ENCODE assay signal across 14 cellular contexts in the genomic region with DNA sequence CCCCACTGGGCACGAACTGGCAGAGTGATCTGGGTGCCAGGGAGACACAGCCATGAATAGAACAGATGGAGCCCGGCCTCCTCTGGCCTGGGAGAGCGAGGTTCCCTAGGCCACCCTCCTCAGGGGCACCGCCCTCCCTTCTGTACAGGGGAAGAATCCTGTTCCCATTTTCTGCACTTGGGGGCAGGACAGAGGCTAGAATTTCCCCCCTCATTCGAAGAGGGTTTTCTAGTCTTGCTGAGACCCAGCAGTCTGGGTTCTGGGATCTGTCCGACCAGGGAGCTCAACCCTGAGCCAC. TPM values are rescaled to one million over a fixed set of nuclear protein-coding genes. Genes with fewer than 3 reads are reported as not detected.
DNase-seq lines count a peak whose midpoint lies in the region; ATAC-seq and TF ChIP-seq lines count a peak whose summit lies in the region.
"Had no signal": no experiment of that assay in that cellular context is flagged by ENCODE, and none has a peak within 500 bp of the region (broad histone marks: within the 10 kb centered on the region; RNA-seq: fewer than 3 reads in every experiment).

No MANE protein-coding gene starts in this region.

- WGBS in trophoblast cell (ENCODE audit: extremely low coverage, insufficient coverage, insufficient read length), result no CpG with 5 or more reads among the region's 6 CpGs

- H2AFZ ChIP-seq in trophoblast cell (ENCODE audit: insufficient read depth, low read length, poor library complexity), result no peak overlapping the region

- H4K8ac ChIP-seq in trophoblast cell (ENCODE audit: low read depth, low read length), result no peak overlapping the region

- H3K27ac ChIP-seq in right atrium auricular region (no peak overlapping the region), RWPE1 (0 out of 2 replicates have a peak overlapping the region, but pooled peaks have one; percentile 5), trophoblast cell (ENCODE audit: low read depth, low read length) (no peak overlapping the region), upper lobe of right lung (no peak overlapping the region)
- H3K27ac ChIP-seq: BLaER1 treated with 17β-estradiol and CSF1 and Interleukin-3, amounts not matched to agents 10 nM and 100 nM had no signal

- no peak overlapping the region for H3K27ac Mint-ChIP-seq in activated CD8-positive, alpha-beta T cell treated with anti-CD3 and anti-CD28 coated beads for 36 hours
- H3K27ac Mint-ChIP-seq: CD4-positive, CD25-positive, alpha-beta regulatory T cell had no signal

- no peak overlapping the region for H3K18ac ChIP-seq in trophoblast cell (ENCODE audit: low read length)

- peaks cover 3% of the 10 kb centered on the region for H3K79me1 ChIP-seq in trophoblast cell (ENCODE audit: low read length)

- H2AK5ac ChIP-seq in trophoblast cell (ENCODE audit: low read length), result no peak overlapping the region

- H4K12ac ChIP-seq in trophoblast cell (ENCODE audit: low read depth, low read length), result no peak overlapping the region

- H3K79me2 ChIP-seq in trophoblast cell (ENCODE audit: control insufficient read depth, insufficient read depth, low read length, poor library complexity), result no peaks in the 10 kb centered on the region

- H3K4me2 ChIP-seq in trophoblast cell (ENCODE audit: low read length), result no peak overlapping the region
- H3K4me2 ChIP-seq: BLaER1 treated with 17β-estradiol and CSF1 and Interleukin-3, amounts not matched to agents 10 nM and 100 nM had no signal

- H3K36me3 ChIP-seq in right atrium auricular region (no peaks in the 10 kb centered on the region), trophoblast cell (ENCODE audit: control insufficient read depth in 1 of 2, insufficient read depth in 2 of 2, low read length in 2 of 2) (peaks cover 70 to 73% of the 10 kb centered on the region in 2 experiments), upper lobe of right lung (no peaks in the 10 kb centered on the region)

- no peak for ATAC-seq in Right ventricle myocardium inferior
- no peak for ATAC-seq in upper lobe of right lung
- no peak for ATAC-seq in activated CD8-positive, alpha-beta T cell treated with anti-CD3 and anti-CD28 coated beads for 36 hours

- H3K4ac ChIP-seq in trophoblast cell (ENCODE audit: low read depth, low read length), result no peak overlapping the region

- H3K27me3 ChIP-seq in right atrium auricular region, result no peaks in the 10 kb centered on the region
- no peaks in the 10 kb centered on the region for H3K27me3 ChIP-seq in trophoblast cell (ENCODE audit: insufficient read depth, low read length)
- H3K27me3 ChIP-seq in upper lobe of right lung, result no peaks in the 10 kb centered on the region

- TF ChIP-seq CTCF in right atrium auricular region (IDR thresholded peaks at IDR 0.05), result no peak
- TF ChIP-seq CTCF in RWPE1 (conservative IDR thresholded peaks at IDR 0.05; ENCODE audit: low read depth), result no peak
- TF ChIP-seq CTCF in upper lobe of right lung (IDR thresholded peaks at IDR 0.05), result no peak
- no peak for TF ChIP-seq CTCF in activated CD8-positive, alpha-beta T cell treated with anti-CD3 and anti-CD28 coated beads for 36 hours (IDR thresholded peaks at IDR 0.05)

- intact Hi-C loops in Right ventricle myocardium inferior (cut with DNase I) (loop anchor here (5.0 kb wide), 1 partner anchor 47 kb away; no protein-coding TSS in a partner anchor), upper lobe of right lung (cut with DNase I) (no loop called here)
- intact Hi-C loops in activated CD8-positive, alpha-beta T cell treated with anti-CD3 and anti-CD28 coated beads for 36 hours (cut with micrococcal nuclease), result no loop called here

- H3K4me1 Mint-ChIP-seq in activated CD8-positive, alpha-beta T cell treated with anti-CD3 and anti-CD28 coated beads for 36 hours (ENCODE audit: low read depth), result peaks cover 5% of the 10 kb centered on the region

- no peak overlapping the region for H2BK120ac ChIP-seq in trophoblast cell (ENCODE audit: insufficient read depth, low read length, poor library complexity)

- H3K14ac ChIP-seq in trophoblast cell (ENCODE audit: low read length), result no peak overlapping the region

- H3K23ac ChIP-seq in trophoblast cell (ENCODE audit: low read length), result no peak overlapping the region

- H3K27me3 Mint-ChIP-seq in activated CD8-positive, alpha-beta T cell treated with anti-CD3 and anti-CD28 coated beads for 36 hours, result peaks cover 1% of the 10 kb centered on the region
- H3K27me3 Mint-ChIP-seq: CD4-positive, CD25-positive, alpha-beta regulatory T cell had no signal

- CTCF ChIA-PET in RWPE1 (lab: Yijun Ruan, JAX), result interaction anchor here (0.7 to 1.4 kb wide), 2 partner anchors 46 to 1415 kb away, joined by 3 read pairs; no protein-coding TSS in a partner anchor
- CTCF ChIA-PET in activated CD8-positive, alpha-beta T cell treated with anti-CD3 and anti-CD28 coated beads for 36 hours (lab: Charles Lee), result no interaction called here

- POLR2A ChIA-PET in RWPE1 (lab: Yijun Ruan, JAX; ENCODE audit: low non-redundant PET), result no interaction called here
- POLR2A ChIA-PET in activated CD8-positive, alpha-beta T cell treated with anti-CD3 and anti-CD28 coated beads for 36 hours (lab: Charles Lee), result no interaction called here

- no peak overlapping the region for H4K91ac ChIP-seq in trophoblast cell (ENCODE audit: low read depth, low read length)

- H2BK5ac ChIP-seq in trophoblast cell (ENCODE audit: low read depth, low read length, poor library complexity), result no peak overlapping the region

- no peaks in the 10 kb centered on the region for H3K9me3 ChIP-seq in right atrium auricular region
- no peaks in the 10 kb centered on the region for H3K9me3 ChIP-seq in trophoblast cell (ENCODE audit: insufficient read depth, low read depth, low read length)
- no peaks in the 10 kb centered on the region for H3K9me3 ChIP-seq in upper lobe of right lung
- H3K9me3 ChIP-seq: BLaER1 treated with 17β-estradiol and CSF1 and Interleukin-3, amounts not matched to agents 10 nM and 100 nM had no signal

- H3K4me3 ChIP-seq in right atrium auricular region, result no peak overlapping the region
- H3K4me3 ChIP-seq in trophoblast cell (ENCODE audit: low read depth, low read length), result peak overlapping the region; percentile 34
- H3K4me3 ChIP-seq in upper lobe of right lung, result no peak overlapping the region
- H3K4me3 ChIP-seq: BLaER1 treated with 17β-estradiol and CSF1 and Interleukin-3, amounts not matched to agents 10 nM and 100 nM had no signal

- no peak overlapping the region for H3K4me3 Mint-ChIP-seq in activated CD8-positive, alpha-beta T cell treated with anti-CD3 and anti-CD28 coated beads for 36 hours
- H3K4me3 Mint-ChIP-seq: CD4-positive, CD25-positive, alpha-beta regulatory T cell; H9 had no signal

- H3K9me3 Mint-ChIP-seq in activated CD8-positive, alpha-beta T cell treated with anti-CD3 and anti-CD28 coated beads for 36 hours, result no peaks in the 10 kb centered on the region
- H3K9me3 Mint-ChIP-seq: CD4-positive, CD25-positive, alpha-beta regulatory T cell; H9 had no signal

- H3K36me3 Mint-ChIP-seq in activated CD8-positive, alpha-beta T cell treated with anti-CD3 and anti-CD28 coated beads for 36 hours (ENCODE audit: low read depth), result no peaks in the 10 kb centered on the region
- H3K36me3 Mint-ChIP-seq: CD4-positive, CD25-positive, alpha-beta regulatory T cell had no signal

- no peak overlapping the region for H3K9ac ChIP-seq in trophoblast cell (ENCODE audit: low read length)
- H3K9ac ChIP-seq: BLaER1 treated with 17β-estradiol and CSF1 and Interleukin-3, amounts not matched to agents 10 nM and 100 nM had no signal

- no peak overlapping the region for H2BK12ac ChIP-seq in trophoblast cell (ENCODE audit: low read length)

- H3K4me1 ChIP-seq in right atrium auricular region (peaks cover 0 to 27% of the 10 kb centered on the region in 2 donors), trophoblast cell (ENCODE audit: control insufficient read depth in 1 of 2, insufficient read depth in 2 of 2, low read length in 2 of 2) (peaks cover 10 to 14% of the 10 kb centered on the region in 2 experiments), upper lobe of right lung (no peaks in the 10 kb centered on the region)

- DNase-seq in Right ventricle myocardium inferior (ENCODE audit: missing footprints) (peak; percentile 34), right atrium auricular region (ENCODE audit: low spot score) (no peak), RWPE1 (ENCODE audit: low spot score) (no peak), trophoblast cell (no peak), upper lobe of right lung (no peak), nucleus accumbens (lab: John Stamatoyannopoulos, UW) (no peak)
- DNase-seq in activated CD8-positive, alpha-beta T cell treated with anti-CD3 and anti-CD28 coated beads for 36 hours, result no peak
- DNase-seq: 8988T; CD4-positive, CD25-positive, alpha-beta regulatory T cell; DMS53; GF-D8; GOT3; H9 had no signal

RNA-seq across cellular contexts. Expression of a gene that starts 52.7 kb away (rescaled TPM):
- total RNA-seq in Right ventricle myocardium inferior (18.7 TPM), right atrium auricular region (10 to 100 TPM; 10.9 to 22.0 TPM), upper lobe of right lung (37.8 TPM)
- polyA plus RNA-seq in trophoblast cell (2013), result 431 and 476 TPM in 2 replicates
- under 1 TPM; 0.29 to 0.34 TPM for total RNA-seq in activated CD8-positive, alpha-beta T cell treated with anti-CD3 and anti-CD28 coated beads for 36 hours

Comparison
In these comparisons a context has a peak if more than half of its experiments do, and no peak if none do; other contexts are left out.
1. RNA of a gene that starts 52.7 kb away (total RNA-seq): 37.8 TPM in upper lobe of right lung (single experiment), 10.9 to 22.0 TPM in right atrium auricular region and 18.7 TPM in Right ventricle myocardium inferior (single experiment); 0.29 to 0.34 TPM in activated CD8-positive, alpha-beta T cell treated with anti-CD3 and anti-CD28 coated beads for 36 hours; every median in the first group is over 4 times any median in the second.